ENCODE assay signal across 20 cellular contexts in the genomic region with DNA sequence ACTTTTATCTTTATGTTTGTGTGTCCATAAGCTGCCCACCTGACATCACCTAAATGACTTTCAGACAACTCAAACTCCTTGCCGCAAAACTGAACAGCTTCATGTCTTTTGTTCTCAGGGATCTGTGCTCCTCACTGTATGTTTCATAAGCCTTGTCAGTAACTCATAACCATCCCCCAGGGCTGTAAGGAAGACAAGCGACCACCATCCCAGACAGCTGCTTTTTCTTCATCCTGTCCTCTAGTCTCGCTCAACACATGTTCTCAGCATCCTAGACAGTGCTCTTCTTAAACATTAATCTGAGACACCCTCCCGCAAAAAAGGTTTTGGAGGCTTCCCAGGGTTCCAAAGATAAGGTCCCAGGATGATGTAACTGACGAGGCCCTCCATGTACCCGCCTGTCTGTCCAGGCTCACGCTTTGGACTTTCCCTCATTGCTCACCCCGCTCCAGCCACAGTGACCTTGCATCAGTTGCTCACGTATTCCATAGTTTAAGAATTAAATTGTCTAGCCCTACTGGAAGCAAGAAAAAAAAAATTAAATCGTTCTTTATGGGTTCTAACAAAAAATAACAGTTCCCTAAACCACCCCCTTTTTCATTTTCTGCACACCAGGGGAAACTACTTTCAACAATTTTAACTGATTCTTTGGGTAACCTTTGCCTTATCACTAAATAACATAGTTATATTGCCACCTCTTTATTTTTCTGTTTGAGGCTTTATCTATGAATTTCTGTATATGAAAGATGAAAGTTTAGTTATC.
A peak's percentile ranks its signal among the peaks of the same experiment; 100 is the strongest.
DNase-seq lines count a peak whose midpoint lies in the region; ATAC-seq and TF ChIP-seq lines count a peak whose summit lies in the region.
"Had no signal": no experiment of that assay in that cellular context is flagged by ENCODE, and none has a peak within 500 bp of the region (broad histone marks: within the 10 kb centered on the region; RNA-seq: fewer than 3 reads in every experiment).

No MANE protein-coding gene starts in this region.

- H3K9me3 Mint-ChIP-seq in activated CD4-positive, alpha-beta T cell treated with anti-CD3 and anti-CD28 coated beads, Interleukin-2, amount 10 ng/mL, durations not matched to agents 7 days and 5 days = peaks cover 2% of the 10 kb centered on the region
- H3K9me3 Mint-ChIP-seq in activated CD4-positive, alpha-beta T cell treated with anti-CD3 and anti-CD28 coated beads for 36 hours (ENCODE audit: low read depth) = no peaks in the 10 kb centered on the region
- H3K9me3 Mint-ChIP-seq in activated T-helper 1 cell treated with anti-CD3 and anti-CD28 coated beads, Interleukin-12 subunit alpha, Interleukin-12 subunit beta, Interleukin-2, Interleukin-4 antibody, amounts not matched to agents 30 ng/mL and 10 ng/mL and 1 ng/mL, durations not matched to agents 14 hours and 24 hours and 36 hours = no peaks in the 10 kb centered on the region
- no peaks in the 10 kb centered on the region for H3K9me3 Mint-ChIP-seq in natural killer cell
- H3K9me3 Mint-ChIP-seq: activated naive CD4-positive, alpha-beta T cell treated with anti-CD3 and anti-CD28 coated beads, Interleukin-2, amount 50 U/mL, for 72 hours; activated T-cell treated with anti-CD3 and anti-CD28 coated beads, Interleukin-2, amount 50 U/mL, for 4 hours had no signal

- TF ChIP-seq CTCF in natural killer cell (IDR thresholded peaks at IDR 0.05) = no peak

- no peak for ATAC-seq in activated CD4-positive, alpha-beta T cell treated with anti-CD3 and anti-CD28 coated beads for 36 hours
- no peak for ATAC-seq in natural killer cell
- ATAC-seq in HG03159 (IDR thresholded peaks at IDR 0.05; ENCODE audit: unreplicated experiment) = no peak
- ATAC-seq: activated naive CD4-positive, alpha-beta T cell treated with anti-CD3 and anti-CD28 coated beads, Interleukin-2, amount 50 U/mL, for 72 hours; activated T-cell treated with anti-CD3 and anti-CD28 coated beads, Interleukin-2, amount 50 U/mL, for 4 hours; gastrocnemius medialis had no signal

- DNase-seq in activated CD4-positive, alpha-beta T cell treated with anti-CD3 and anti-CD28 coated beads, Interleukin-2, amount 10 ng/mL, durations not matched to agents 7 days and 5 days = no peak
- DNase-seq in activated CD4-positive, alpha-beta T cell treated with anti-CD3 and anti-CD28 coated beads for 36 hours = no peak
- no peak for DNase-seq in activated T-helper 1 cell treated with anti-CD3 and anti-CD28 coated beads, Interleukin-12 subunit alpha, Interleukin-12 subunit beta, Interleukin-2, Interleukin-4 antibody, amounts not matched to agents 30 ng/mL and 10 ng/mL and 1 ng/mL, durations not matched to agents 14 hours and 24 hours and 36 hours (ENCODE audit: low spot score)
- DNase-seq in natural killer cell = no peak
- DNase-seq in pons (ENCODE audit: low spot score) = no peak
- no peak for DNase-seq in SHP77 treated with DMSO at 0.1 percent for 48 hours (lab: John Stamatoyannopoulos, UW)
- DNase-seq: activated CD4-positive, alpha-beta T cell treated with anti-CD3 and anti-CD28 coated beads, Interleukin-2, amount 50 U/mL, for 4 hours; activated T-cell treated with anti-CD3 and anti-CD28 coated beads, Interleukin-2, amount 50 U/mL, for 4 hours; gastrocnemius medialis; hypothalamus; KBM-7; NCI-H187; sigmoid colon; stimulated activated CD8-positive, alpha-beta memory T cell treated with anti-CD3 and anti-CD28 coated beads, Interleukin-4, amount 100 ng/mL, for 48 hours had no signal

- POLR2A ChIA-PET in activated CD4-positive, alpha-beta T cell treated with anti-CD3 and anti-CD28 coated beads, Interleukin-2, amount 10 ng/mL, durations not matched to agents 7 days and 5 days (lab: Charles Lee) = interaction anchor here (0.6 kb wide), 1 partner anchor 76 kb away, joined by 3 read pairs; no protein-coding TSS in a partner anchor
- POLR2A ChIA-PET in activated CD4-positive, alpha-beta T cell treated with anti-CD3 and anti-CD28 coated beads for 36 hours (lab: Charles Lee) = no interaction called here

- peak overlapping the region; percentile 70 for H3K27ac ChIP-seq in KOPT-K1 (ENCODE audit: low read depth, low read length, poor library complexity, severe bottlenecking)
- H3K27ac ChIP-seq: BLaER1, gastrocnemius medialis, suprapubic skin had no signal

- H3K36me3 Mint-ChIP-seq in activated CD4-positive, alpha-beta T cell treated with anti-CD3 and anti-CD28 coated beads, Interleukin-2, amount 10 ng/mL, durations not matched to agents 7 days and 5 days (ENCODE audit: low read depth) = peaks cover 9% of the 10 kb centered on the region
- H3K36me3 Mint-ChIP-seq in activated CD4-positive, alpha-beta T cell treated with anti-CD3 and anti-CD28 coated beads for 36 hours (ENCODE audit: low read depth) = no peaks in the 10 kb centered on the region
- peaks cover 2% of the 10 kb centered on the region for H3K36me3 Mint-ChIP-seq in activated T-helper 1 cell treated with anti-CD3 and anti-CD28 coated beads, Interleukin-12 subunit alpha, Interleukin-12 subunit beta, Interleukin-2, Interleukin-4 antibody, amounts not matched to agents 30 ng/mL and 10 ng/mL and 1 ng/mL, durations not matched to agents 14 hours and 24 hours and 36 hours (ENCODE audit: low read depth)
- H3K36me3 Mint-ChIP-seq in natural killer cell = no peaks in the 10 kb centered on the region
- H3K36me3 Mint-ChIP-seq: activated naive CD4-positive, alpha-beta T cell treated with anti-CD3 and anti-CD28 coated beads, Interleukin-2, amount 50 U/mL, for 72 hours had no signal

- peaks cover 68% of the 10 kb centered on the region for H3K4me1 Mint-ChIP-seq in activated CD4-positive, alpha-beta T cell treated with anti-CD3 and anti-CD28 coated beads, Interleukin-2, amount 10 ng/mL, durations not matched to agents 7 days and 5 days
- peaks cover 25% of the 10 kb centered on the region for H3K4me1 Mint-ChIP-seq in activated CD4-positive, alpha-beta T cell treated with anti-CD3 and anti-CD28 coated beads for 36 hours
- peaks cover 67% of the 10 kb centered on the region for H3K4me1 Mint-ChIP-seq in activated T-helper 1 cell treated with anti-CD3 and anti-CD28 coated beads, Interleukin-12 subunit alpha, Interleukin-12 subunit beta, Interleukin-2, Interleukin-4 antibody, amounts not matched to agents 30 ng/mL and 10 ng/mL and 1 ng/mL, durations not matched to agents 14 hours and 24 hours and 36 hours (ENCODE audit: low read depth)
- peaks cover 77 to 79% of the 10 kb centered on the region in 2 donors for H3K4me1 Mint-ChIP-seq in natural killer cell

- H3K4me3 Mint-ChIP-seq in activated CD4-positive, alpha-beta T cell treated with anti-CD3 and anti-CD28 coated beads, Interleukin-2, amount 10 ng/mL, durations not matched to agents 7 days and 5 days = no peak overlapping the region
- no peak overlapping the region for H3K4me3 Mint-ChIP-seq in activated CD4-positive, alpha-beta T cell treated with anti-CD3 and anti-CD28 coated beads for 36 hours
- H3K4me3 Mint-ChIP-seq in activated T-helper 1 cell treated with anti-CD3 and anti-CD28 coated beads, Interleukin-12 subunit alpha, Interleukin-12 subunit beta, Interleukin-2, Interleukin-4 antibody, amounts not matched to agents 30 ng/mL and 10 ng/mL and 1 ng/mL, durations not matched to agents 14 hours and 24 hours and 36 hours = no peak overlapping the region
- peak overlapping the region; percentile 77 for H3K4me3 Mint-ChIP-seq in natural killer cell
- H3K4me3 Mint-ChIP-seq: activated T-cell treated with anti-CD3 and anti-CD28 coated beads, Interleukin-2, amount 50 U/mL, for 4 hours had no signal

- peak overlapping the region; percentile 39 for H3K27ac Mint-ChIP-seq in activated CD4-positive, alpha-beta T cell treated with anti-CD3 and anti-CD28 coated beads, Interleukin-2, amount 10 ng/mL, durations not matched to agents 7 days and 5 days
- no peak overlapping the region for H3K27ac Mint-ChIP-seq in activated CD4-positive, alpha-beta T cell treated with anti-CD3 and anti-CD28 coated beads for 36 hours
- H3K27ac Mint-ChIP-seq in activated T-helper 1 cell treated with anti-CD3 and anti-CD28 coated beads, Interleukin-12 subunit alpha, Interleukin-12 subunit beta, Interleukin-2, Interleukin-4 antibody, amounts not matched to agents 30 ng/mL and 10 ng/mL and 1 ng/mL, durations not matched to agents 14 hours and 24 hours and 36 hours = peak overlapping the region; percentile 37
- peak overlapping the region; percentile 85 to 92 for H3K27ac Mint-ChIP-seq in natural killer cell
- H3K27ac Mint-ChIP-seq: progenitor cell of endocrine pancreas had no signal

- no peaks in the 10 kb centered on the region for H3K9me3 ChIP-seq in KOPT-K1 (ENCODE audit: insufficient read depth, low read length, poor library complexity, severe bottlenecking)
- H3K9me3 ChIP-seq: BLaER1, gastrocnemius medialis, sigmoid colon, suprapubic skin had no signal

- peaks cover 5% of the 10 kb centered on the region for H3K27me3 Mint-ChIP-seq in activated CD4-positive, alpha-beta T cell treated with anti-CD3 and anti-CD28 coated beads, Interleukin-2, amount 10 ng/mL, durations not matched to agents 7 days and 5 days
- peaks cover 5% of the 10 kb centered on the region for H3K27me3 Mint-ChIP-seq in activated CD4-positive, alpha-beta T cell treated with anti-CD3 and anti-CD28 coated beads for 36 hours
- no peaks in the 10 kb centered on the region for H3K27me3 Mint-ChIP-seq in activated T-helper 1 cell treated with anti-CD3 and anti-CD28 coated beads, Interleukin-12 subunit alpha, Interleukin-12 subunit beta, Interleukin-2, Interleukin-4 antibody, amounts not matched to agents 30 ng/mL and 10 ng/mL and 1 ng/mL, durations not matched to agents 14 hours and 24 hours and 36 hours (ENCODE audit: insufficient read depth)
- H3K27me3 Mint-ChIP-seq in natural killer cell (ENCODE audit: low read depth in 2 of 2) = no peaks in the 10 kb centered on the region

- intact Hi-C loops in activated CD4-positive, alpha-beta T cell treated with anti-CD3 and anti-CD28 coated beads for 36 hours (cut with DNase I, micrococcal nuclease) = loop anchor here in 1 of 2 experiments (5.0 kb wide), 1 partner anchor 48 kb away; no protein-coding TSS in a partner anchor
- intact Hi-C loops in activated T-helper 1 cell treated with anti-CD3 and anti-CD28 coated beads, Interleukin-12 subunit alpha, Interleukin-12 subunit beta, Interleukin-2, Interleukin-4 antibody, amounts not matched to agents 30 ng/mL and 10 ng/mL and 1 ng/mL, durations not matched to agents 14 hours and 24 hours and 36 hours (cut with micrococcal nuclease) = loop anchor here (2.0 to 10.0 kb wide), 2 partner anchors 67 to 479 kb away; no protein-coding TSS in a partner anchor
- intact Hi-C loops in natural killer cell (cut with micrococcal nuclease) = loop anchor here (2.0 kb wide), 1 partner anchor 69 kb away; the partner anchor contains the start of gene MAP3K8

- CTCF ChIA-PET in activated CD4-positive, alpha-beta T cell treated with anti-CD3 and anti-CD28 coated beads, Interleukin-2, amount 10 ng/mL, durations not matched to agents 7 days and 5 days (lab: Charles Lee) = no interaction called here
- CTCF ChIA-PET in activated CD4-positive, alpha-beta T cell treated with anti-CD3 and anti-CD28 coated beads for 36 hours (lab: Charles Lee) = no interaction called here

- no peaks in the 10 kb centered on the region for H3K36me3 ChIP-seq in KOPT-K1 (ENCODE audit: insufficient read depth, low read length)
- H3K36me3 ChIP-seq: BLaER1, gastrocnemius medialis, sigmoid colon, suprapubic skin had no signal
